Comparison of ENCODE assay signal across 8 cellular contexts in the genomic region with DNA sequence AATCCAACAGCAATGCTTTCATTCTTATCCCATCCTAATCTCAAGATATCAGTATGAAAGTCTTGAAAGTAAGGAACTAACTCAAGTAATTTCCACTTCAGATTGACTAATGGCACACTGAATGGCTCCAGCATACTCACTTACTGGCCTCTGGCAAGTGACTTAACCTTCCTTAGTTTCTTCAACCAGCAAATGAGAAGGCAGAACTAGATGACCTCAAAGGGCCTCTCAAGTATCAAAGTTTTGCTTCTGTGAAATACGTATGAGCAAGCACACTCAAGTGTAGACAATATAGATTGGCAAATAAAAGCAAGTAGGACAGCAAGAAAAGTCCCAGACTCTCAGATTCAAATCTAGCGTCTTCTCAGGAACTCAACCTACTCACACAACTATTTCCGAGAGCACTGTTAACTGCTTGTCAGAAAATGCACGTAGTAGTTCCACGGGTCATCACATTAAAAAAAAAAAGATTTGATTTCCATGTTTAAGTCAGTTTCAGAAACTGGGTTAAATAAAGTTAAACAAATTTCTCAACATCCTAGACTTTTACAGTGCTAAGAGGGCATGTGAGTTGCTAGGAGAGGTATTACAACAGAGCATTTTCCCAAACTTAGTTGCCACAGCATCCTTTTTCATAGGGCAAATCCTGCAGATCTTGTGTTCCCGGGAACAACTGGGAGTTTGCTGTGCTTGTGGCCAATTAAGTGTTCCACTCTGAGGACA.
DNase-seq lines count a peak whose midpoint lies in the region; TF ChIP-seq lines count a peak whose summit lies in the region.
"Had no signal": no experiment of that assay in that cellular context is flagged by ENCODE, and none has a peak within 500 bp of the region (broad histone marks: within the 10 kb centered on the region; RNA-seq: fewer than 3 reads in every experiment).

No MANE protein-coding gene starts in this region.

- intact Hi-C loops in spleen (cut with DNase I; ENCODE audit: low total_unique reads), result no loop called here

- in situ Hi-C loops in GM13977 (cut with MboI; ENCODE audit: low pct_unique_long_range_greater_than_20kb, low sequenced_read_pairs, unreplicated experiment), result no loop called here
- in situ Hi-C loops in HAP-1 (cut with MboI; ENCODE audit: low sequenced_read_pairs), result no loop called here

- WGBS in spleen, 5 donors, result 32 to 66% (median 36%) methylated on average over 6 of the region's 6 CpGs

- H3K4me3 ChIP-seq in Peyer's patch (no peak overlapping the region), spleen (peak overlapping the region in 1 of 8 donors; percentile 21), HAP-1 (no peak overlapping the region)
- peak overlapping the region; percentile 37 for H3K4me3 ChIP-seq in effector memory CD4-positive, alpha-beta T cell (ENCODE audit: insufficient read depth, low read depth, low read length, poor library complexity, severe bottlenecking)

- H3K27ac ChIP-seq in Peyer's patch (peak overlapping the region in 3 of 4 donors; percentile 34 to 77 (median 56)), spleen (peak overlapping the region; percentile 44 to 82 (median 74))
- peak overlapping the region; percentile 56 for H3K27ac ChIP-seq in effector memory CD4-positive, alpha-beta T cell (ENCODE audit: insufficient read depth, low read length, poor library complexity, severe bottlenecking)

- H3K36me3 ChIP-seq in Peyer's patch, result no peaks in the 10 kb centered on the region
- H3K36me3 ChIP-seq in effector memory CD4-positive, alpha-beta T cell (ENCODE audit: control insufficient read depth, insufficient read depth, low read length), result no peaks in the 10 kb centered on the region
- peaks cover 0 to 9% (median 0%) of the 10 kb centered on the region in 6 donors for H3K36me3 ChIP-seq in spleen
- no peaks in the 10 kb centered on the region for H3K36me3 ChIP-seq in HAP-1 (replicated peaks)

- H3K9me3 ChIP-seq in Peyer's patch (no peaks in the 10 kb centered on the region), spleen (no peaks in the 10 kb centered on the region), HAP-1 (no peaks in the 10 kb centered on the region)
- H3K9me3 ChIP-seq in effector memory CD4-positive, alpha-beta T cell (ENCODE audit: control insufficient read depth, low read length), result no peaks in the 10 kb centered on the region

- H3K27me3 ChIP-seq in Peyer's patch (no peaks in the 10 kb centered on the region), spleen (replicated peaks in 1 of 7) (no peaks in the 10 kb centered on the region), HAP-1 (ENCODE audit: low read depth) (no peaks in the 10 kb centered on the region)
- no peaks in the 10 kb centered on the region for H3K27me3 ChIP-seq in effector memory CD4-positive, alpha-beta T cell (replicated peaks; ENCODE audit: control insufficient read depth, insufficient read depth, low read length, poor library complexity, severe bottlenecking)

- TF ChIP-seq CTCF in GM13977 (IDR thresholded peaks at IDR 0.05; ENCODE audit: extremely low read depth, insufficient read depth, missing control alignments) (no peak), Peyer's patch (IDR thresholded peaks at IDR 0.05) (no peak), spleen (IDR thresholded peaks at IDR 0.05 in 8 of 11, conservative IDR thresholded peaks at IDR 0.05 in 3 of 11) (no peak)

- DNase-seq in GM13977 (ENCODE audit: low spot score), result peak; percentile 58
- DNase-seq in Peyer's patch, result no peak
- DNase-seq in effector memory CD4-positive, alpha-beta T cell, result no peak
- no peak for DNase-seq in spleen
- no peak for DNase-seq in NCI-H2107 treated with DMSO at 0.1 percent for 48 hours (lab: John Stamatoyannopoulos, UW; ENCODE audit: unreplicated experiment)
- no peak for DNase-seq in DMS 273 (lab: John Stamatoyannopoulos, UW; ENCODE audit: unreplicated experiment)
- no peak for DNase-seq in HAP-1 (ENCODE audit: low spot score in 2 of 2)
- DNase-seq: SHP77 had no signal

- peaks cover 0 to 70% (median 33%) of the 10 kb centered on the region in 4 donors for H3K4me1 ChIP-seq in Peyer's patch
- H3K4me1 ChIP-seq in effector memory CD4-positive, alpha-beta T cell (ENCODE audit: control insufficient read depth, insufficient read depth, low read length, poor library complexity, severe bottlenecking), result peaks cover 55% of the 10 kb centered on the region
- H3K4me1 ChIP-seq in spleen, result peaks cover 74 to 99% (median 87%) of the 10 kb centered on the region in 6 donors
- peaks cover 42% of the 10 kb centered on the region for H3K4me1 ChIP-seq in HAP-1

- TF ChIP-seq POLR2A in Peyer's patch (IDR thresholded peaks at IDR 0.05) (no peak), spleen (IDR thresholded peaks at IDR 0.05) (no peak)
